In genomic region chr3:128648402-128648801, GRCh38 we compare ENCODE assay signal across 9 cellular contexts. TPM values are rescaled to one million over a fixed set of nuclear protein-coding genes. Genes with fewer than 3 reads are reported as not detected.
DNase-seq lines count a peak whose midpoint lies in the region; ATAC-seq, FAIRE-seq and TF ChIP-seq lines count a peak whose summit lies in the region.
"Had no signal": no experiment of that assay in that cellular context is flagged by ENCODE, and none has a peak within 500 bp of the region (broad histone marks: within the 10 kb centered on the region; RNA-seq: fewer than 3 reads in every experiment).

No MANE protein-coding gene starts in this region.

- peak overlapping the region; percentile 89 to 93 for H3K4me3 Mint-ChIP-seq in activated T-cell treated with anti-CD3 and anti-CD28 coated beads, Interleukin-2, amount 50 U/mL, for 72 hours
- peak overlapping the region; percentile 85 for H3K4me3 Mint-ChIP-seq in activated CD4-positive, alpha-beta memory T cell treated with anti-CD3 and anti-CD28 coated beads, Interleukin-2, amount 10 ng/mL, durations not matched to agents 7 days and 5 days
- peak overlapping the region; percentile 82 to 93 for H3K4me3 Mint-ChIP-seq in stimulated activated naive CD8-positive, alpha-beta T cell treated with anti-CD3 and anti-CD28 coated beads, Interleukin-15, amount 100 ng/mL, for 72 hours

- FAIRE-seq in D721Med (lab: Jason Lieb, UNC), result no peak

- CTCF ChIA-PET in activated CD4-positive, alpha-beta memory T cell treated with anti-CD3 and anti-CD28 coated beads, Interleukin-2, amount 10 ng/mL, durations not matched to agents 7 days and 5 days (lab: Charles Lee), result interaction anchor here (0.6 to 2.2 kb wide), 2 partner anchors 31 to 197 kb away, joined by 3 to 5 read pairs; no protein-coding TSS in a partner anchor

- peak overlapping the region; percentile 98 for H3K27ac Mint-ChIP-seq in activated T-cell treated with anti-CD3 and anti-CD28 coated beads, Interleukin-2, amount 50 U/mL, for 72 hours
- H3K27ac Mint-ChIP-seq in activated CD4-positive, alpha-beta memory T cell treated with anti-CD3 and anti-CD28 coated beads, Interleukin-2, amount 10 ng/mL, durations not matched to agents 7 days and 5 days, result no peak overlapping the region
- peak overlapping the region in 1 of 2 donors; percentile 86 for H3K27ac Mint-ChIP-seq in stimulated activated naive CD8-positive, alpha-beta T cell treated with anti-CD3 and anti-CD28 coated beads, Interleukin-15, amount 100 ng/mL, for 72 hours

- no peaks in the 10 kb centered on the region for H3K9me3 Mint-ChIP-seq in activated T-cell treated with anti-CD3 and anti-CD28 coated beads, Interleukin-2, amount 50 U/mL, for 72 hours
- H3K9me3 Mint-ChIP-seq in activated CD4-positive, alpha-beta memory T cell treated with anti-CD3 and anti-CD28 coated beads, Interleukin-2, amount 10 ng/mL, durations not matched to agents 7 days and 5 days, result no peaks in the 10 kb centered on the region
- no peaks in the 10 kb centered on the region for H3K9me3 Mint-ChIP-seq in stimulated activated naive CD8-positive, alpha-beta T cell treated with anti-CD3 and anti-CD28 coated beads, Interleukin-15, amount 100 ng/mL, for 72 hours

- ATAC-seq in activated T-cell treated with anti-CD3 and anti-CD28 coated beads, Interleukin-2, amount 50 U/mL, for 72 hours (replicated peaks in 1 of 2), result no peak
- no peak for ATAC-seq in stimulated activated naive CD8-positive, alpha-beta T cell treated with anti-CD3 and anti-CD28 coated beads, Interleukin-15, amount 100 ng/mL, for 72 hours

- DNase-seq in activated T-cell treated with anti-CD3 and anti-CD28 coated beads, Interleukin-2, amount 50 U/mL, for 72 hours, result no peak
- DNase-seq in activated T-cell treated with anti-CD3 and anti-CD28 coated beads, Interleukin-2, amount 50 U/mL, for 48 hours, result no peak
- DNase-seq in activated CD4-positive, alpha-beta memory T cell treated with anti-CD3 and anti-CD28 coated beads, Interleukin-2, amount 10 ng/mL, durations not matched to agents 7 days and 5 days, result no peak
- DNase-seq in fibroblast of villous mesenchyme (ENCODE audit: low read depth), result no peak
- DNase-seq in stimulated activated naive CD8-positive, alpha-beta T cell treated with anti-CD3 and anti-CD28 coated beads, Interleukin-15, amount 100 ng/mL, for 72 hours, result no peak
- DNase-seq in putamen (ENCODE audit: low spot score), result no peak
- DNase-seq in COLO829 (ENCODE audit: low spot score), result no peak
- no peak for DNase-seq in D721Med (ENCODE audit: insufficient read length, low spot score)
- DNase-seq: NCI-H1105 had no signal

- peak overlapping the region; percentile 100 for H3K4me3 ChIP-seq in fibroblast of villous mesenchyme (ENCODE audit: low read depth, low read length)

- TF ChIP-seq CTCF in fibroblast of villous mesenchyme (IDR thresholded peaks at IDR 0.05; ENCODE audit: insufficient read depth, low read depth, low read length) (no peak), D721Med (IDR thresholded peaks at IDR 0.05; ENCODE audit: insufficient read depth, missing control alignments) (no peak)

- H3K36me3 Mint-ChIP-seq in activated T-cell treated with anti-CD3 and anti-CD28 coated beads, Interleukin-2, amount 50 U/mL, for 72 hours (ENCODE audit: insufficient read depth in 2 of 2), result peaks cover 6 to 19% of the 10 kb centered on the region in 2 donors
- peaks cover 33% of the 10 kb centered on the region for H3K36me3 Mint-ChIP-seq in activated CD4-positive, alpha-beta memory T cell treated with anti-CD3 and anti-CD28 coated beads, Interleukin-2, amount 10 ng/mL, durations not matched to agents 7 days and 5 days (ENCODE audit: low read depth)

- peaks cover 46% of the 10 kb centered on the region for H3K4me1 Mint-ChIP-seq in activated T-cell treated with anti-CD3 and anti-CD28 coated beads, Interleukin-2, amount 50 U/mL, for 72 hours (ENCODE audit: low read depth)
- H3K4me1 Mint-ChIP-seq in activated CD4-positive, alpha-beta memory T cell treated with anti-CD3 and anti-CD28 coated beads, Interleukin-2, amount 10 ng/mL, durations not matched to agents 7 days and 5 days, result peaks cover 40% of the 10 kb centered on the region
- H3K4me1 Mint-ChIP-seq in stimulated activated naive CD8-positive, alpha-beta T cell treated with anti-CD3 and anti-CD28 coated beads, Interleukin-15, amount 100 ng/mL, for 72 hours, result peaks cover 32% of the 10 kb centered on the region

- POLR2A ChIA-PET in activated CD4-positive, alpha-beta memory T cell treated with anti-CD3 and anti-CD28 coated beads, Interleukin-2, amount 10 ng/mL, durations not matched to agents 7 days and 5 days (lab: Charles Lee), result interaction anchor here (1.4 kb wide), 1 partner anchor 140 kb away, joined by 3 read pairs; no protein-coding TSS in a partner anchor

- no peaks in the 10 kb centered on the region for H3K27me3 Mint-ChIP-seq in activated T-cell treated with anti-CD3 and anti-CD28 coated beads, Interleukin-2, amount 50 U/mL, for 72 hours (ENCODE audit: low read depth)
- no peaks in the 10 kb centered on the region for H3K27me3 Mint-ChIP-seq in activated CD4-positive, alpha-beta memory T cell treated with anti-CD3 and anti-CD28 coated beads, Interleukin-2, amount 10 ng/mL, durations not matched to agents 7 days and 5 days
- H3K27me3 Mint-ChIP-seq in stimulated activated naive CD8-positive, alpha-beta T cell treated with anti-CD3 and anti-CD28 coated beads, Interleukin-15, amount 100 ng/mL, for 72 hours, result no peaks in the 10 kb centered on the region

RNA-seq across cellular contexts. Expression of gene RPN1, which starts 2.2 kb away (rescaled TPM):
- 100 to 1,000 TPM; 155 to 179 TPM for total RNA-seq in activated T-cell treated with anti-CD3 and anti-CD28 coated beads, Interleukin-2, amount 50 U/mL, for 72 hours
- total RNA-seq in activated CD4-positive, alpha-beta memory T cell treated with anti-CD3 and anti-CD28 coated beads, Interleukin-2, amount 10 ng/mL, durations not matched to agents 7 days and 5 days, result 100 to 1,000 TPM; 190 to 192 TPM
- total RNA-seq in fibroblast of villous mesenchyme, result 491 and 661 TPM in 2 replicates
